9 cellular contexts compared by ENCODE assay signal in the genomic region with DNA sequence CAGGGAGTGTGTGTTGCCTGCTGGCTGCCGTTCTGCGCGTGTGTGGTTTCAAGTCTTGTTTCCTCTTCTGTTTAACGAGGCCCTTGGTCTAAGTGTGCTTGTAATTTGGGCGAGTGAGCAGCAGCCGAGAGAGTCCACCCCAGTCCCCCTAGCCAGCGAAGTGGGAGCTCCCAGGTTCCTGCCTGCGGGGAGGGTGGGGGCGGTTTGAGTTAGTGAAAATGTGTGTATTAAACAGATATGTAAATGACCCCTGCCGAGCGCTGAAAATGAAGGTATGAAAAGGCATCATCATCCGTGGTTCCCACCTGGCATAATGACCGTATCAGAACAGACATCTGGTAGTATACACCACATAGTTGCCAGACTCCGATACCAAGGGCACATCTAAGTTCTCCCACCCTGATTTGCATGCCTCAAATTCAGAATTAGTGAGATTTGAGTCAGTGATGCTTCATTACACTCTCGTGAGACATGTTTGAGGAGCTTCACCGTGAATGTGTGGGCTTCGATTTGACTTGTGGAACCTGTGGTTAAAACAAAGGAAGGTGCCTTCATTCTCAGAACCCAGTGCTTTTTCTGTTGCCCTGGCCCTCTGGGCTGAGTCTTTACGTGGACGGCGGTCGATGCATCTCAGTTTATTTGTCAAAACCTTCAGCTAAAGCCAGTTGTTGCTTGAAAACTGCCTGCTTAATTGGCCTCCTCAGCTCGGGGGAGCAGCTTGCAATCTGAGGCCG.
DNase-seq lines count a peak whose midpoint lies in the region; ATAC-seq and TF ChIP-seq lines count a peak whose summit lies in the region.
"Had no signal": no experiment of that assay in that cellular context is flagged by ENCODE, and none has a peak within 500 bp of the region (broad histone marks: within the 10 kb centered on the region; RNA-seq: fewer than 3 reads in every experiment).

No MANE protein-coding gene starts in this region.

- H3K36me3 ChIP-seq in OCI-LY1 (ENCODE audit: insufficient read depth, low read length) (peaks cover 83% of the 10 kb centered on the region), ectodermal cell (ENCODE audit: control insufficient read depth, insufficient read depth, low read length) (no peaks in the 10 kb centered on the region)

- no peak for TF ChIP-seq CTCF in OCI-LY1 (IDR thresholded peaks at IDR 0.05; ENCODE audit: low read length)

- peak overlapping the region; percentile 97 for H3K27ac ChIP-seq in OCI-LY1 (ENCODE audit: low read depth, low read length, poor library complexity, severe bottlenecking)
- peak overlapping the region; percentile 2 for H3K27ac ChIP-seq in ectodermal cell (ENCODE audit: insufficient read depth, low read depth, low read length, poor library complexity, severe bottlenecking)
- H3K27ac ChIP-seq: dorsolateral prefrontal cortex had no signal

- 0 out of 2 replicates have a peak, but pooled peaks cover 4% of the 10 kb centered on the region for H3F3A ChIP-seq in OCI-LY1 (ENCODE audit: insufficient read depth, low read length)

- H2AFZ ChIP-seq in OCI-LY1 (ENCODE audit: low read length) = no peak overlapping the region

- no peaks in the 10 kb centered on the region for H3K9me2 ChIP-seq in OCI-LY1 (ENCODE audit: low read depth, low read length)

- H3K4me3 ChIP-seq in OCI-LY1 (ENCODE audit: low read depth, low read length, poor library complexity, severe bottlenecking) (peak overlapping the region; percentile 47), ectodermal cell (ENCODE audit: insufficient read depth, low read depth, low read length) (no peak overlapping the region)
- H3K4me3 ChIP-seq: dorsolateral prefrontal cortex had no signal

- 92% methylated on average over 23 of the region's 23 CpGs for WGBS in ectodermal cell, 2 experiments

- peak overlapping the region; percentile 59 for H3K4me2 ChIP-seq in OCI-LY1 (ENCODE audit: low read length)

- H3K4me1 ChIP-seq in OCI-LY1 (ENCODE audit: insufficient read depth, low read length, severe bottlenecking) = peaks cover 16% of the 10 kb centered on the region
- peaks cover 40% of the 10 kb centered on the region for H3K4me1 ChIP-seq in ectodermal cell (ENCODE audit: control insufficient read depth, insufficient read depth, low read length)

- no peaks in the 10 kb centered on the region for H3K79me2 ChIP-seq in OCI-LY1 (ENCODE audit: insufficient read depth, low read length)

- H3K9me3 ChIP-seq in OCI-LY1 (ENCODE audit: low read length) (no peaks in the 10 kb centered on the region), ectodermal cell (ENCODE audit: control insufficient read depth, low read length) (no peaks in the 10 kb centered on the region)

- DNase-seq in globus pallidus (ENCODE audit: low spot score) (no peak), GOT3 (lab: John Stamatoyannopoulos, UW) (no peak), T-helper 9 cell (no peak), DMS 273 (lab: John Stamatoyannopoulos, UW; ENCODE audit: unreplicated experiment) (no peak)

- H3K9ac ChIP-seq in OCI-LY1 (ENCODE audit: low read length) = peak overlapping the region; percentile 71

- H3K27me3 ChIP-seq in OCI-LY1 (ENCODE audit: insufficient read depth, low read length) (no peaks in the 10 kb centered on the region), ectodermal cell (ENCODE audit: control insufficient read depth, insufficient read depth, low read length, poor library complexity, severe bottlenecking) (no peaks in the 10 kb centered on the region)
- H3K27me3 ChIP-seq: dorsolateral prefrontal cortex had no signal

- H4K20me1 ChIP-seq in OCI-LY1 (ENCODE audit: insufficient read depth, low read length) = no peaks in the 10 kb centered on the region

- peak; percentile 84 for ATAC-seq in GM18508 (IDR thresholded peaks at IDR 0.05; ENCODE audit: insufficient read depth, unreplicated experiment)
- peak; percentile 83 for ATAC-seq in HG02571 (IDR thresholded peaks at IDR 0.05; ENCODE audit: unreplicated experiment)
